ENCODE assay signal across 8 cellular contexts in genomic region chr1:144418891-144419697, GRCh38. TPM values are rescaled to one million over a fixed set of nuclear protein-coding genes. Genes with fewer than 3 reads are reported as not detected.
DNase-seq lines count a peak whose midpoint lies in the region; ATAC-seq, FAIRE-seq and TF ChIP-seq lines count a peak whose summit lies in the region.
"Not testable (repeated sequence)": the region's sequence is repeated elsewhere in the genome, so short reads cannot be mapped to it uniquely, and the experiment has no call there.

No MANE protein-coding gene starts in this region.

- intact Hi-C loops in psoas muscle (cut with DNase I): not testable (repeated sequence)

- DNase-seq in DMS 273 (lab: John Stamatoyannopoulos, UW; ENCODE audit: unreplicated experiment) (peak; percentile 86), NCI-H1105 (lab: John Stamatoyannopoulos, UW) (peak; percentile 60), T follicular helper cell (ENCODE audit: low read depth) (peak; percentile 41), psoas muscle (peak; percentile 36 to 38)
- peak; percentile 35 for DNase-seq in activated T-helper 9 cell treated with anti-CD3 and anti-CD28 coated beads, Interleukin-2, amount 50 U/mL, for 16 hours (ENCODE audit: low read depth)
- peak; percentile 46 to 58 (median 55) for DNase-seq in effector memory CD4-positive, alpha-beta T cell
- not testable (repeated sequence) for DNase-seq in keratinocyte (ENCODE audit: low read depth, low spot score)
- peak; percentile 41 to 80 (median 62) for DNase-seq in stimulated activated naive CD4-positive, alpha-beta T cell (lab: John Stamatoyannopoulos, UW)

- not testable (repeated sequence) for TF ChIP-seq CTCF in keratinocyte (optimal IDR thresholded peaks at IDR 0.05 in 1 of 3, IDR thresholded peaks at IDR 0.05 in 1 of 3, conservative IDR thresholded peaks at IDR 0.05 in 1 of 3; ENCODE audit: extremely low read depth in 1 of 3, insufficient read depth in 2 of 3, low read length in 3 of 3); psoas muscle (IDR thresholded peaks at IDR 0.05)

- 7 to 11% (median 7%) methylated on average over 29 to 44 of the region's 46 CpGs for WGBS in psoas muscle, 3 donors

- H3K4me1 ChIP-seq in effector memory CD4-positive, alpha-beta T cell (ENCODE audit: control insufficient read depth, insufficient read depth, low read length, poor library complexity, severe bottlenecking); keratinocyte (ENCODE audit: control insufficient read depth, extremely low read depth, insufficient read depth, low read length); psoas muscle: not testable (repeated sequence)

- not testable (repeated sequence) for H3K36me3 ChIP-seq in effector memory CD4-positive, alpha-beta T cell (ENCODE audit: control insufficient read depth, insufficient read depth, low read length); keratinocyte (ENCODE audit: control insufficient read depth in 2 of 2, extremely low read depth in 1 of 2, insufficient read depth in 2 of 2, low read length in 2 of 2)
- peaks cover 0 to 10% of the 10 kb centered on the region in 2 donors for H3K36me3 ChIP-seq in psoas muscle (ENCODE audit: insufficient read depth in 1 of 2, low read depth in 1 of 2)

- H3K79me2 ChIP-seq in keratinocyte (ENCODE audit: control insufficient read depth, insufficient read depth, low read length): not testable (repeated sequence)

- not testable (repeated sequence) for H3K9me1 ChIP-seq in keratinocyte (ENCODE audit: control insufficient read depth, extremely low read depth, insufficient read depth, low read length)

- not testable (repeated sequence) for H3K9me3 ChIP-seq in effector memory CD4-positive, alpha-beta T cell (ENCODE audit: control insufficient read depth, low read length); keratinocyte (ENCODE audit: control insufficient read depth, low read depth, low read length); psoas muscle

- H3K4me3 ChIP-seq in effector memory CD4-positive, alpha-beta T cell (ENCODE audit: insufficient read depth, low read depth, low read length, poor library complexity, severe bottlenecking): peak overlapping the region; percentile 49
- H3K4me3 ChIP-seq in keratinocyte (ENCODE audit: control insufficient read depth in 2 of 3, extremely low read depth in 1 of 3, insufficient read depth in 2 of 3, low read depth in 1 of 3, low read length in 3 of 3) (peak overlapping the region; percentile 25 to 47 (median 27)), psoas muscle (peak overlapping the region; percentile 56)

- ATAC-seq in psoas muscle: not testable (repeated sequence)

- H3K27me3 ChIP-seq in effector memory CD4-positive, alpha-beta T cell (replicated peaks; ENCODE audit: control insufficient read depth, insufficient read depth, low read length, poor library complexity, severe bottlenecking); keratinocyte (ENCODE audit: control insufficient read depth, extremely low read depth, insufficient read depth, low read length); psoas muscle (ENCODE audit: insufficient read depth in 3 of 3, low read length in 2 of 3): not testable (repeated sequence)

- H2AFZ ChIP-seq in keratinocyte (ENCODE audit: control insufficient read depth, low read length): peak overlapping the region; percentile 19

- not testable (repeated sequence) for H4K20me1 ChIP-seq in keratinocyte (ENCODE audit: control insufficient read depth, extremely low read depth, insufficient read depth, low read length)

- H3K4me2 ChIP-seq in keratinocyte (ENCODE audit: control insufficient read depth, extremely low read depth, insufficient read depth, low read depth, low read length): not testable (repeated sequence)

- dilution Hi-C loops in keratinocyte (cut with MboI; ENCODE audit: extremely low pct_ligation_motif_present, low sequenced_read_pairs): not testable (repeated sequence)

- not testable (repeated sequence) for H3K9ac ChIP-seq in keratinocyte (ENCODE audit: control insufficient read depth, extremely low read depth, insufficient read depth, low read length)

- H3K27ac ChIP-seq in effector memory CD4-positive, alpha-beta T cell (ENCODE audit: insufficient read depth, low read length, poor library complexity, severe bottlenecking): peak overlapping the region; percentile 45
- not testable (repeated sequence) for H3K27ac ChIP-seq in keratinocyte (ENCODE audit: control insufficient read depth, insufficient read depth, low read length); psoas muscle

- FAIRE-seq in keratinocyte (lab: Jason Lieb, UNC): not testable (repeated sequence)

RNA-seq across cellular contexts. Expression of gene NBPF15, which starts 42.4 kb away (rescaled TPM):
- 29.4 to 43.6 TPM (median 43.0 TPM) in 3 replicates for polyA plus RNA-seq in keratinocyte
- polyA plus RNA-seq in keratinocyte (2011; ENCODE audit: low read depth): 11.6 TPM
- polyA plus RNA-seq in keratinocyte (2011; cell fraction: cytosol; rRNA removed): 21.5 and 26.4 TPM in 2 replicates
- 130 and 173 TPM in 2 replicates for polyA plus RNA-seq in keratinocyte (2011; cell fraction: nucleus; rRNA removed)
- polyA plus RNA-seq in keratinocyte (2012; ENCODE audit: low replicate concordance): 18.1 and 22.7 TPM in 2 replicates
- 45.5 to 69.7 TPM (median 57.3 TPM) in 3 replicates for polyA minus RNA-seq in keratinocyte
- polyA minus RNA-seq in keratinocyte (2011; cell fraction: cytosol; rRNA and poly(A)+ RNA removed): 26.5 TPM
- polyA minus RNA-seq in keratinocyte (2011; cell fraction: nucleus; rRNA and poly(A)+ RNA removed): 51.8 and 75.5 TPM in 2 replicates
- 1 to 10 TPM; 4.2 to 7.3 (median 5.1) TPM for total RNA-seq in psoas muscle
- 1 to 10 TPM; 2.5 to 4.7 (median 2.8) TPM for polyA plus RNA-seq in psoas muscle

RNA-seq across cellular contexts. Expression of gene PPIAL4E, which starts 45.7 kb away (rescaled TPM):
- not detected in 3 replicates for polyA plus RNA-seq in keratinocyte
- not detected for polyA plus RNA-seq in keratinocyte (2011; ENCODE audit: low read depth)
- not detected in 2 replicates for polyA plus RNA-seq in keratinocyte (2011; cell fraction: cytosol; rRNA removed)
- polyA plus RNA-seq in keratinocyte (2011; cell fraction: nucleus; rRNA removed): not detected in 2 replicates
- not detected in 2 replicates for polyA plus RNA-seq in keratinocyte (2012; ENCODE audit: low replicate concordance)
- not detected in 3 replicates for polyA minus RNA-seq in keratinocyte
- polyA minus RNA-seq in keratinocyte (2011; cell fraction: cytosol; rRNA and poly(A)+ RNA removed): not detected
- polyA minus RNA-seq in keratinocyte (2011; cell fraction: nucleus; rRNA and poly(A)+ RNA removed): not detected in 2 replicates
- not detected for total RNA-seq in psoas muscle
- polyA plus RNA-seq in psoas muscle: not detected
